In genomic region chr9:79089851-79090250, GRCh38 we compare ENCODE assay signal across 5 cellular contexts.
DNase-seq lines count a peak whose midpoint lies in the region; ATAC-seq and TF ChIP-seq lines count a peak whose summit lies in the region.
"Not testable (repeated sequence)": the region's sequence is repeated elsewhere in the genome, so short reads cannot be mapped to it uniquely, and the experiment has no call there.

No MANE protein-coding gene starts in this region.

- not testable (repeated sequence) for H3K79me2 ChIP-seq in OCI-LY3 (ENCODE audit: low read length); mammary epithelial cell (ENCODE audit: insufficient read depth, low read length)

- not testable (repeated sequence) for H3K4me3 ChIP-seq in BE2C (ENCODE audit: low read depth, low read length); OCI-LY3 (ENCODE audit: low read length); mammary epithelial cell (replicated peaks in 1 of 3; ENCODE audit: insufficient read depth in 1 of 3, low read depth in 2 of 3, low read length in 3 of 3)

- H3K27ac Mint-ChIP-seq in stimulated activated naive B cell treated with anti-CD40 and anti-IgM and Interleukin-4, amounts not matched to agents 10 μg/mL and 1 μg/mL and 100 μg/mL, for 72 hours = peak overlapping the region; percentile 53

- TF ChIP-seq CTCF in BE2C (IDR thresholded peaks at IDR 0.05; ENCODE audit: low read depth, low read length); OCI-LY3 (IDR thresholded peaks at IDR 0.05; ENCODE audit: low read depth, low read length); mammary epithelial cell (conservative IDR thresholded peaks at IDR 0.05 in 1 of 2, IDR thresholded peaks at IDR 0.05 in 1 of 2; ENCODE audit: extremely low read depth in 1 of 2, insufficient read depth in 1 of 2, low read depth in 1 of 2, low read length in 2 of 2): not testable (repeated sequence)

- CTCF ChIA-PET in mammary epithelial cell (lab: Charles Lee; ENCODE audit: low non-redundant PET) = not testable (repeated sequence)

- dilution Hi-C loops in mammary epithelial cell (cut with HindIII; ENCODE audit: low sequenced_read_pairs) = not testable (repeated sequence)

- in situ Hi-C loops in mammary epithelial cell (cut with MboI; ENCODE audit: low sequenced_read_pairs in 2 of 2) = not testable (repeated sequence)

- H3K27ac ChIP-seq in OCI-LY3 (ENCODE audit: low read length) = peak overlapping the region; percentile 80
- not testable (repeated sequence) for H3K27ac ChIP-seq in mammary epithelial cell (ENCODE audit: insufficient read depth, low read depth, low read length)

- H3K9me3 ChIP-seq in BE2C; OCI-LY3 (ENCODE audit: insufficient read depth, low read length); mammary epithelial cell (replicated peaks; ENCODE audit: insufficient read depth, low read length): not testable (repeated sequence)

- not testable (repeated sequence) for H3K9ac ChIP-seq in OCI-LY3 (ENCODE audit: low read length); mammary epithelial cell (ENCODE audit: insufficient read depth, low read length)

- not testable (repeated sequence) for H4K20me1 ChIP-seq in OCI-LY3 (ENCODE audit: insufficient read depth, low read length); mammary epithelial cell (ENCODE audit: insufficient read depth, low read length)

- not testable (repeated sequence) for H3K4me1 Mint-ChIP-seq in stimulated activated naive B cell treated with anti-CD40 and anti-IgM and Interleukin-4, amounts not matched to agents 10 μg/mL and 1 μg/mL and 100 μg/mL, for 72 hours

- not testable (repeated sequence) for H3K36me3 Mint-ChIP-seq in stimulated activated naive B cell treated with anti-CD40 and anti-IgM and Interleukin-4, amounts not matched to agents 10 μg/mL and 1 μg/mL and 100 μg/mL, for 72 hours

- H3K36me3 ChIP-seq in BE2C; OCI-LY3 (replicated peaks; ENCODE audit: low read depth, low read length); mammary epithelial cell (ENCODE audit: insufficient read depth, low read length): not testable (repeated sequence)

- H3K4me1 ChIP-seq in BE2C; mammary epithelial cell (ENCODE audit: insufficient read depth, low read length): not testable (repeated sequence)
- peaks cover 13% of the 10 kb centered on the region for H3K4me1 ChIP-seq in OCI-LY3 (ENCODE audit: low read length)

- DNase-seq in BE2C (peak; percentile 31), mammary epithelial cell (peak; percentile 9)
- DNase-seq in stimulated activated naive B cell treated with anti-CD40 and anti-IgM and Interleukin-4, amounts not matched to agents 10 μg/mL and 1 μg/mL and 100 μg/mL, for 72 hours = not testable (repeated sequence)

- BruUV-seq in mammary epithelial cell (replicated peaks; lab: Mats Ljungman, UMichigan) = not testable (repeated sequence)

- H2AFZ ChIP-seq in OCI-LY3 (ENCODE audit: low read depth, low read length); mammary epithelial cell (ENCODE audit: low read depth, low read length): not testable (repeated sequence)

- not testable (repeated sequence) for H3K27me3 ChIP-seq in BE2C; OCI-LY3 (ENCODE audit: low read depth, low read length); mammary epithelial cell (ENCODE audit: insufficient read depth, low read length)

- H3K27me3 Mint-ChIP-seq in stimulated activated naive B cell treated with anti-CD40 and anti-IgM and Interleukin-4, amounts not matched to agents 10 μg/mL and 1 μg/mL and 100 μg/mL, for 72 hours = not testable (repeated sequence)

- 92% methylated on average over 2 of the region's 2 CpGs for WGBS in mammary epithelial cell (ENCODE audit: low coverage, missing lambda C conversion rate)

- H3K4me2 ChIP-seq in OCI-LY3 (ENCODE audit: low read length); mammary epithelial cell (ENCODE audit: insufficient read depth, low read depth, low read length): not testable (repeated sequence)

- intact Hi-C loops in mammary epithelial cell (cut with micrococcal nuclease) = not testable (repeated sequence)

- peak; percentile 63 for ATAC-seq in HG02610 (IDR thresholded peaks at IDR 0.05; ENCODE audit: unreplicated experiment)
- peak; percentile 39 to 41 for ATAC-seq in stimulated activated naive B cell treated with anti-CD40 and anti-IgM and Interleukin-4, amounts not matched to agents 10 μg/mL and 1 μg/mL and 100 μg/mL, for 72 hours (replicated peaks)

- peaks cover 9 to 15% of the 10 kb centered on the region in 2 donors for H3K9me3 Mint-ChIP-seq in stimulated activated naive B cell treated with anti-CD40 and anti-IgM and Interleukin-4, amounts not matched to agents 10 μg/mL and 1 μg/mL and 100 μg/mL, for 72 hours

- H3K4me3 Mint-ChIP-seq in stimulated activated naive B cell treated with anti-CD40 and anti-IgM and Interleukin-4, amounts not matched to agents 10 μg/mL and 1 μg/mL and 100 μg/mL, for 72 hours = not testable (repeated sequence)
